1 cellular context compared by ENCODE assay signal in genomic region chr17:82318169-82318498, GRCh38.
TF ChIP-seq lines count a peak whose summit lies in the region.

No MANE protein-coding gene starts in this region.

TF ChIP-seq in HepG2, 621 proteins besides CTCF, POLR2A, EP300 and RAD21 (continued from another document):
- TF ChIP-seq ZNF687 (CRISPR knock-in tag; IDR thresholded peaks at IDR 0.05) (peak; percentile 77), ZNF350 (CRISPR knock-in tag; IDR thresholded peaks at IDR 0.05; ENCODE audit: borderline replicate concordance, low read depth) (no peak), GATAD1 (CRISPR knock-in tag; IDR thresholded peaks at IDR 0.05) (no peak), TGIF2 (CRISPR knock-in tag; IDR thresholded peaks at IDR 0.05) (no peak), ZNF543 (CRISPR knock-in tag; IDR thresholded peaks at IDR 0.05) (no peak), TFDP1 (CRISPR knock-in tag; IDR thresholded peaks at IDR 0.05; ENCODE audit: borderline replicate concordance) (0 out of 2 replicates have a peak, but pooled peaks have one; percentile 19), ZNF577 (CRISPR knock-in tag; IDR thresholded peaks at IDR 0.05; ENCODE audit: borderline replicate concordance, low read depth) (no peak), MEIS2 (CRISPR knock-in tag; IDR thresholded peaks at IDR 0.05) (no peak), ISX (CRISPR knock-in tag; conservative IDR thresholded peaks at IDR 0.05) (no peak), ZNF776 (CRISPR knock-in tag; IDR thresholded peaks at IDR 0.05) (no peak), XBP1 (CRISPR knock-in tag; IDR thresholded peaks at IDR 0.05) (no peak), CSRNP2 (CRISPR knock-in tag; conservative IDR thresholded peaks at IDR 0.05; ENCODE audit: low read depth) (no peak), ZSCAN9 (CRISPR knock-in tag; IDR thresholded peaks at IDR 0.05; ENCODE audit: borderline replicate concordance) (no peak), NFKBIZ (CRISPR knock-in tag; IDR thresholded peaks at IDR 0.05) (no peak), NFE2 (CRISPR knock-in tag; IDR thresholded peaks at IDR 0.05) (no peak), ZNF292 (CRISPR knock-in tag; IDR thresholded peaks at IDR 0.05; ENCODE audit: borderline replicate concordance, low read depth) (no peak), MNT (IDR thresholded peaks at IDR 0.05) (peak; percentile 92), SOX6 (IDR thresholded peaks at IDR 0.05) (no peak), SOX6 (CRISPR knock-in tag; IDR thresholded peaks at IDR 0.05) (no peak), ZFP36L1 (CRISPR knock-in tag; IDR thresholded peaks at IDR 0.05) (no peak), CCAR2 (optimal IDR thresholded peaks at IDR 0.05; ENCODE audit: low read depth, low read length) (no peak), HNRNPLL (IDR thresholded peaks at IDR 0.05; ENCODE audit: low read depth, low read length, poor library complexity, severe bottlenecking) (peak; percentile 44), ZNF546 (CRISPR knock-in tag; conservative IDR thresholded peaks at IDR 0.05) (no peak), ZNF550 (CRISPR knock-in tag; IDR thresholded peaks at IDR 0.05; ENCODE audit: borderline replicate concordance) (no peak), ZIK1 (CRISPR knock-in tag; IDR thresholded peaks at IDR 0.05; ENCODE audit: borderline replicate concordance, low read depth) (no peak), MAX (IDR thresholded peaks at IDR 0.05) (peak; percentile 72), HNF4A (CRISPR knock-in tag; IDR thresholded peaks at IDR 0.05) (no peak), AFF4 (CRISPR knock-in tag; IDR thresholded peaks at IDR 0.05) (no peak), DNMT1 (CRISPR knock-in tag; IDR thresholded peaks at IDR 0.05) (0 out of 2 replicates have a peak, but pooled peaks have one; percentile 20), FIP1L1 (IDR thresholded peaks at IDR 0.05; ENCODE audit: borderline replicate concordance, insufficient read depth, low read depth, low read length) (no peak)
